ENCODE assay signal across 12 cellular contexts in genomic region chr1:200849430-200849829, GRCh38. TPM values are rescaled to one million over a fixed set of nuclear protein-coding genes. Genes with fewer than 3 reads are reported as not detected.
"Had no signal": no experiment of that assay in that cellular context is flagged by ENCODE, and none has a peak within 500 bp of the region (broad histone marks: within the 10 kb centered on the region; RNA-seq: fewer than 3 reads in every experiment).

No MANE protein-coding gene starts in this region.

- H3K9ac ChIP-seq: GM23248 had no signal

- DNase-seq: GM23248, GOT3, H7, HFFc6, IMR-90, KG1 had no signal

- H3K9me3 Mint-ChIP-seq: HFFc6 had no signal

- FAIRE-seq: K562 had no signal

- H2AFZ ChIP-seq: GM23248 had no signal

- H3K9me3 ChIP-seq: HAP-1 had no signal

- H3K4me3 Mint-ChIP-seq: HFFc6 had no signal

- ATAC-seq: HCT116, K562 had no signal

- H3K27ac Mint-ChIP-seq: HFFc6 had no signal

- H3K27ac ChIP-seq: GM23248, HL-60 had no signal

- H3K4me3 ChIP-seq: GM23248, HAP-1, K562 had no signal

RNA-seq across cellular contexts. Expression of gene GPR25, which starts 23.4 kb away (rescaled TPM):
- total RNA-seq: GM23248, H4, H7, HFFc6, HT1080, IMR-90, K562 had no signal
- polyA plus RNA-seq: GM23248, IMR-90, K562 had no signal

RNA-seq across cellular contexts. Expression of gene INAVA, which starts 45.3 kb away (rescaled TPM):
- total RNA-seq: GM23248, HFFc6, HT1080 had no signal
- polyA plus RNA-seq: GM23248, K562 had no signal
